ENCODE assay signal across 1 cellular context in genomic region chr21:41750532-41751151, GRCh38.
TF ChIP-seq lines count a peak whose summit lies in the region.

No MANE protein-coding gene starts in this region.

TF ChIP-seq in HEK293, 187 proteins besides CTCF, POLR2A, EP300 and RAD21 (continued from another document):
- TF ChIP-seq, protein P1, sequence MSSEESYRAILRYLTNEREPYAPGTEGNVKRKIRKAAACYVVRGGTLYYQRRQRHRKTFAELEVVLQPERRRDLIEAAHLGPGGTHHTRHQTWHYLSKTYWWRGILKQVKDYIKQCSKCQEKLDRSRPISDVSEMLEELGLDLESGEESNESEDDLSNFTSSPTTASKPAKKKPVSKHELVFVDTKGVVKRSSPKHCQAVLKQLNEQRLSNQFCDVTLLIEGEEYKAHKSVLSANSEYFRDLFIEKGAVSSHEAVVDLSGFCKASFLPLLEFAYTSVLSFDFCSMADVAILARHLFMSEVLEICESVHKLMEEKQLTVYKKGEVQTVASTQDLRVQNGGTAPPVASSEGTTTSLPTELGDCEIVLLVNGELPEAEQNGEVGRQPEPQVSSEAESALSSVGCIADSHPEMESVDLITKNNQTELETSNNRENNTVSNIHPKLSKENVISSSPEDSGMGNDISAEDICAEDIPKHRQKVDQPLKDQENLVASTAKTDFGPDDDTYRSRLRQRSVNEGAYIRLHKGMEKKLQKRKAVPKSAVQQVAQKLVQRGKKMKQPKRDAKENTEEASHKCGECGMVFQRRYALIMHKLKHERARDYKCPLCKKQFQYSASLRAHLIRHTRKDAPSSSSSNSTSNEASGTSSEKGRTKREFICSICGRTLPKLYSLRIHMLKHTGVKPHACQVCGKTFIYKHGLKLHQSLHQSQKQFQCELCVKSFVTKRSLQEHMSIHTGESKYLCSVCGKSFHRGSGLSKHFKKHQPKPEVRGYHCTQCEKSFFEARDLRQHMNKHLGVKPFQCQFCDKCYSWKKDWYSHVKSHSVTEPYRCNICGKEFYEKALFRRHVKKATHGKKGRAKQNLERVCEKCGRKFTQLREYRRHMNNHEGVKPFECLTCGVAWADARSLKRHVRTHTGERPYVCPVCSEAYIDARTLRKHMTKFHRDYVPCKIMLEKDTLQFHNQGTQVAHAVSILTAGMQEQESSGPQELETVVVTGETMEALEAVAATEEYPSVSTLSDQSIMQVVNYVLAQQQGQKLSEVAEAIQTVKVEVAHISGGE (tag by site-specific recombination; conservative IDR thresholded peaks at IDR 0.05; ENCODE audit: low read depth) = no peak
- TF ChIP-seq SCRT2 (tag by site-specific recombination; IDR thresholded peaks at IDR 0.05) = no peak
